8 cellular contexts compared by ENCODE assay signal in genomic region chr21:41460578-41461527, GRCh38. TPM values are rescaled to one million over a fixed set of nuclear protein-coding genes. Genes with fewer than 3 reads are reported as not detected.
A peak's percentile ranks its signal among the peaks of the same experiment; 100 is the strongest.
DNase-seq lines count a peak whose midpoint lies in the region; ATAC-seq and FAIRE-seq lines count a peak whose summit lies in the region.

No MANE protein-coding gene starts in this region.

- no peaks in the 10 kb centered on the region for H3K27me3 ChIP-seq in BLaER1

- H3K27ac ChIP-seq in BLaER1: peak overlapping the region; percentile 12; the same call in 1 of the 2 replicates

- H3K9me3 Mint-ChIP-seq in central memory CD8-positive, alpha-beta T cell: peaks cover 7% of the 10 kb centered on the region

- no peak overlapping the region for H3K9ac ChIP-seq in BLaER1

- peaks cover 32% of the 10 kb centered on the region for H3K4me1 ChIP-seq in BLaER1

- peaks cover 5% of the 10 kb centered on the region for H3K4me1 Mint-ChIP-seq in central memory CD8-positive, alpha-beta T cell

- no peak overlapping the region for H3K4me3 ChIP-seq in BLaER1

- H3K4me2 ChIP-seq in BLaER1: peak overlapping the region; percentile 70

- H3K27me3 Mint-ChIP-seq in central memory CD8-positive, alpha-beta T cell: no peaks in the 10 kb centered on the region

- FAIRE-seq in GM19239 (lab: Jason Lieb, UNC): peak; percentile 87

- no peaks in the 10 kb centered on the region for H4K20me1 ChIP-seq in BLaER1

- DNase-seq in GM19239 (ENCODE audit: insufficient read length, low spot score) (peak; percentile 54), NCI-H1048 (lab: John Stamatoyannopoulos, UW) (peak; percentile 31), left colon (peak; percentile 77 to 79), NCI-H774 (lab: John Stamatoyannopoulos, UW) (no peak)
- DNase-seq in activated CD4-positive, CD25-positive, alpha-beta regulatory T cell (lab: John Stamatoyannopoulos, UW): peak; percentile 5 to 32 (median 20)
- peak; percentile 22 to 29 for DNase-seq in central memory CD8-positive, alpha-beta T cell (ENCODE audit: low spot score in 2 of 2)
- DNase-seq in stimulated activated CD4-positive, alpha-beta T cell treated with anti-CD3 and anti-CD28 coated beads, Interleukin-4, amount 100 ng/mL, for 4 hours: peak; percentile 36 to 50

- H3K27ac Mint-ChIP-seq in central memory CD8-positive, alpha-beta T cell (ENCODE audit: low read depth): no peak overlapping the region

- no peak for ATAC-seq in central memory CD8-positive, alpha-beta T cell (replicated peaks; ENCODE audit: extremely low read depth, poor library complexity, severe bottlenecking)
- ATAC-seq in left colon: peak; percentile 72

- no peak overlapping the region for H3K4me3 Mint-ChIP-seq in central memory CD8-positive, alpha-beta T cell

- H3K36me3 ChIP-seq in BLaER1: no peaks in the 10 kb centered on the region

- intact Hi-C loops in left colon (cut with DNase I, micrococcal nuclease): no loop called here

- peaks cover 15% of the 10 kb centered on the region for H3K36me3 Mint-ChIP-seq in central memory CD8-positive, alpha-beta T cell (ENCODE audit: insufficient read depth)

- H3K9me3 ChIP-seq in BLaER1: peaks cover 25% of the 10 kb centered on the region

RNA-seq across cellular contexts. Expression of gene MX1, which starts 34.8 kb away (rescaled TPM):
- 10 to 100 TPM; 36.4 to 91.7 TPM for total RNA-seq in left colon

RNA-seq across cellular contexts. Expression of gene TMPRSS2, which starts 47.1 kb away (rescaled TPM):
- 100 to 1,000 TPM; 471 to 667 TPM for total RNA-seq in left colon
